In genomic region chr1:225653463-225654276, GRCh38 we compare ENCODE assay signal across 1 cellular context.
TF ChIP-seq lines count a peak whose summit lies in the region.

No MANE protein-coding gene starts in this region.

TF ChIP-seq in HepG2, 621 proteins besides CTCF, POLR2A, EP300 and RAD21 (continued from another document and continues in another):
- TF ChIP-seq ZNF441 (CRISPR knock-in tag; IDR thresholded peaks at IDR 0.05; ENCODE audit: borderline replicate concordance): no peak
- TF ChIP-seq ZNF792 (CRISPR knock-in tag; IDR thresholded peaks at IDR 0.05): no peak
- peak; percentile 51 for TF ChIP-seq MED8 (CRISPR knock-in tag; IDR thresholded peaks at IDR 0.05; ENCODE audit: insufficient replicate concordance)
- peak; percentile 70 for TF ChIP-seq AGO2 (optimal IDR thresholded peaks at IDR 0.05; ENCODE audit: low read depth, low read length)
- TF ChIP-seq ZNF879 (CRISPR knock-in tag; IDR thresholded peaks at IDR 0.05): no peak
- no peak for TF ChIP-seq ZBTB14 (CRISPR knock-in tag; IDR thresholded peaks at IDR 0.05)
- no peak; the same call in 1 of the 2 replicates for TF ChIP-seq BRD4 (CRISPR knock-in tag; IDR thresholded peaks at IDR 0.05)
- no peak for TF ChIP-seq RERE (CRISPR knock-in tag; IDR thresholded peaks at IDR 0.05; ENCODE audit: low read depth)
- 0 out of 2 replicates have a peak, but pooled peaks have one; percentile 20 for TF ChIP-seq SKIL (CRISPR knock-in tag; IDR thresholded peaks at IDR 0.05; ENCODE audit: borderline replicate concordance)
- 0 out of 2 replicates have a peak, but pooled peaks have one; percentile 32 for TF ChIP-seq HOXA9 (CRISPR knock-in tag; IDR thresholded peaks at IDR 0.05; ENCODE audit: borderline replicate concordance)
- TF ChIP-seq PATZ1 (CRISPR knock-in tag; IDR thresholded peaks at IDR 0.05): peak; percentile 70
- peak; percentile 65 for TF ChIP-seq KDM5B (CRISPR knock-in tag; IDR thresholded peaks at IDR 0.05; ENCODE audit: borderline replicate concordance)
- TF ChIP-seq IRF1 (CRISPR knock-in tag; IDR thresholded peaks at IDR 0.05; ENCODE audit: low read depth): no peak
- no peak for TF ChIP-seq SYNCRIP (IDR thresholded peaks at IDR 0.05; ENCODE audit: insufficient read depth, low read depth, low read length)
- TF ChIP-seq ZNF17 (CRISPR knock-in tag; IDR thresholded peaks at IDR 0.05): no peak
- TF ChIP-seq ZNF569 (CRISPR knock-in tag; IDR thresholded peaks at IDR 0.05; ENCODE audit: borderline replicate concordance): no peak
- TF ChIP-seq HHEX (CRISPR knock-in tag; IDR thresholded peaks at IDR 0.05): no peak
- TF ChIP-seq PREB (CRISPR knock-in tag; IDR thresholded peaks at IDR 0.05): no peak
- TF ChIP-seq HDAC1 (CRISPR knock-in tag; IDR thresholded peaks at IDR 0.05): peak; percentile 52; the same call in 1 of the 2 replicates
- TF ChIP-seq ZBTB40 (IDR thresholded peaks at IDR 0.05): no peak
- peak; percentile 46; the same call in 1 of the 2 replicates for TF ChIP-seq ZBTB40 (CRISPR knock-in tag; IDR thresholded peaks at IDR 0.05)
- 0 out of 2 replicates have a peak, but pooled peaks have one; percentile 40 for TF ChIP-seq AKAP8 (CRISPR knock-in tag; IDR thresholded peaks at IDR 0.05)
- no peak for TF ChIP-seq STAT6 (CRISPR knock-in tag; IDR thresholded peaks at IDR 0.05; ENCODE audit: borderline replicate concordance)
- no peak for TF ChIP-seq IKZF4 (CRISPR knock-in tag; IDR thresholded peaks at IDR 0.05; ENCODE audit: borderline replicate concordance, low read depth, not compliant biosample characterization)
- peak; percentile 64; the same call in 1 of the 2 replicates for TF ChIP-seq NRL (CRISPR knock-in tag; IDR thresholded peaks at IDR 0.05; ENCODE audit: borderline replicate concordance)
- TF ChIP-seq TEAD3 (CRISPR knock-in tag; optimal IDR thresholded peaks at IDR 0.05; ENCODE audit: borderline replicate concordance): peak; percentile 9
